In genomic region chr21:37869661-37870060, GRCh38 we compare ENCODE assay signal across 12 cellular contexts. TPM values are rescaled to one million over a fixed set of nuclear protein-coding genes. Genes with fewer than 3 reads are reported as not detected.
DNase-seq lines count a peak whose midpoint lies in the region; ATAC-seq and TF ChIP-seq lines count a peak whose summit lies in the region.
"Had no signal": no experiment of that assay in that cellular context is flagged by ENCODE, and none has a peak within 500 bp of the region (broad histone marks: within the 10 kb centered on the region; RNA-seq: fewer than 3 reads in every experiment).

No MANE protein-coding gene starts in this region.

- POLR2A ChIA-PET in A673 (lab: Charles Lee; ENCODE audit: low non-redundant PET), result no interaction called here

- no peak for ATAC-seq in HG02938 (IDR thresholded peaks at IDR 0.05; ENCODE audit: unreplicated experiment)

- in situ Hi-C loops in G401 (cut with HindIII; ENCODE audit: low sequenced_read_pairs), result no loop called here

- no peaks in the 10 kb centered on the region for H3K9me3 ChIP-seq in neutrophil
- no peaks in the 10 kb centered on the region for H3K9me3 ChIP-seq in A673 (ENCODE audit: low read depth, low read length, poor library complexity, severe bottlenecking)

- no TSS peak for BruUV-seq in A673 (replicated peaks; lab: Mats Ljungman, UMichigan)

- H3K27me3 ChIP-seq in neutrophil, result no peaks in the 10 kb centered on the region
- H3K27me3 ChIP-seq in A673 (replicated peaks; ENCODE audit: insufficient read depth, low read depth, low read length, poor library complexity), result peaks cover 54% of the 10 kb centered on the region

- H3K4me3 ChIP-seq in neutrophil (ENCODE audit: low read depth in 1 of 2, low read length in 1 of 2), result no peak overlapping the region
- H3K4me3 ChIP-seq in A673 (ENCODE audit: low read depth, low read length, poor library complexity, severe bottlenecking), result no peak overlapping the region
- H3K4me3 ChIP-seq: SK-N-MC had no signal

- DNase-seq in G401 (ENCODE audit: low spot score) (peak; percentile 77), NCI-H69 (lab: John Stamatoyannopoulos, UW) (peak; percentile 61), cerebellum (ENCODE audit: low spot score) (peak; percentile 26), A673 (ENCODE audit: low spot score) (no peak), superior temporal gyrus (ENCODE audit: extremely low spot score) (no peak)
- DNase-seq: CD8-positive, alpha-beta memory T cell; DMS79; NCI-H526; OCI-M1 had no signal

- CTCF ChIA-PET in A673 (lab: Charles Lee), result no interaction called here

- peak overlapping the region; percentile 8 for H3K27ac ChIP-seq in neutrophil
- no peak overlapping the region for H3K27ac ChIP-seq in A673 (ENCODE audit: low read depth, low read length, poor library complexity, severe bottlenecking)
- H3K27ac ChIP-seq: SK-N-MC had no signal

- H3K36me3 ChIP-seq in neutrophil (no peaks in the 10 kb centered on the region), A673 (ENCODE audit: insufficient read depth, low read length, poor library complexity, severe bottlenecking) (no peaks in the 10 kb centered on the region)

- no peak for TF ChIP-seq CTCF in neutrophil (IDR thresholded peaks at IDR 0.05)
- TF ChIP-seq CTCF in A673 (conservative IDR thresholded peaks at IDR 0.05; ENCODE audit: low read depth, low read length), result no peak

- intact Hi-C loops in A673 (cut with micrococcal nuclease; ENCODE audit: unreplicated experiment), result no loop called here

- H3K4me1 ChIP-seq in neutrophil (ENCODE audit: control insufficient read depth in 1 of 2, insufficient read depth in 1 of 2, low read depth in 1 of 2, low read length in 1 of 2) (peaks cover 23 to 26% of the 10 kb centered on the region in 2 experiments), A673 (ENCODE audit: insufficient read depth, low read length, poor library complexity, severe bottlenecking) (no peaks in the 10 kb centered on the region)

RNA-seq across cellular contexts. Expression of gene KCNJ6, which starts 46.6 kb away (rescaled TPM):
- not detected in 2 replicates for total RNA-seq in G401 (2014; rRNA removed; shearing (Covaris generic))
- total RNA-seq in cerebellum (14.5 TPM), A673 (2021) (not detected in 2 replicates)
- total RNA-seq: CD8-positive, alpha-beta memory T cell had no signal

Comparison
In these comparisons a context has a peak if more than half of its experiments do, and no peak if none do; other contexts are left out.
1. DNase-seq: peak in G401 (single experiment), NCI-H69 (single experiment) and cerebellum (single experiment); none in A673 (single experiment) and superior temporal gyrus (single experiment).
2. RNA of gene KCNJ6, which starts 46.6 kb away (total RNA-seq): 14.5 TPM in cerebellum (single experiment); not detected in G401 and not detected in A673; every median in the first group is over 10 times any median in the second.